ENCODE assay signal across 8 cellular contexts in the genomic region with DNA sequence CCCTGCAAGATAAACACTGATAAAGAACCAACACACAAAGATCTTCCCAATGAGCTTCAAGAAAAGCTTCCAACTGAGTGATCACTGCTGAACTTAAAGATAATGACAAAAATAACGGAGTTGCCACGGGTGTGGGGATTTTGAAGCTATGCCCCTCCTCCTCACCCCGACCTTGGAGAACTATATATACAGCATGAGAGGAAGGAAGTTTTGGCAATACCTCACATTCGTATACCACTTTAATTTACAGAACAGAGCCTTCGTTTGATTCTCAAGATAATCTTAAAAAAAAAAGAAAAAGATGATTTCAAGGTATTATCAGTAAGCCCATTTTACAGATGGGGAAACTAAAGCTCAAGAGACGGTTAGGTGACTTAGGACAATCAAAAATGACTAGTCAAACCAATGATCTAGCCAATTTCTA. TPM values are rescaled to one million over a fixed set of nuclear protein-coding genes. Genes with fewer than 3 reads are reported as not detected.
DNase-seq lines count a peak whose midpoint lies in the region; ATAC-seq and TF ChIP-seq lines count a peak whose summit lies in the region.

No MANE protein-coding gene starts in this region.

- H3K27ac ChIP-seq in testis, result peak overlapping the region; percentile 87 to 97

- peaks cover 22% of the 10 kb centered on the region for H3K4me1 ChIP-seq in testis

- no peaks in the 10 kb centered on the region for H3K9me3 Mint-ChIP-seq in stimulated activated naive CD8-positive, alpha-beta T cell treated with anti-CD3 and anti-CD28 coated beads, Interleukin-15, Interleukin-2, amounts not matched to agents 100 ng/mL and 50 ng/mL, for 24 hours
- H3K9me3 Mint-ChIP-seq in activated T-helper 2 cell treated with anti-CD3 and anti-CD28 coated beads, Interferon-gamma antibody, Interleukin-2, Interleukin-4, amounts not matched to agents 10 μg/mL and 5 μg/mL and 100 μg/mL, durations not matched to agents 14 hours and 24 hours and 36 hours, result no peaks in the 10 kb centered on the region

- H3K4me3 Mint-ChIP-seq in stimulated activated naive CD8-positive, alpha-beta T cell treated with anti-CD3 and anti-CD28 coated beads, Interleukin-15, Interleukin-2, amounts not matched to agents 100 ng/mL and 50 ng/mL, for 24 hours, result peak overlapping the region; percentile 97
- peak overlapping the region; percentile 98 for H3K4me3 Mint-ChIP-seq in activated T-helper 2 cell treated with anti-CD3 and anti-CD28 coated beads, Interferon-gamma antibody, Interleukin-2, Interleukin-4, amounts not matched to agents 10 μg/mL and 5 μg/mL and 100 μg/mL, durations not matched to agents 14 hours and 24 hours and 36 hours (ENCODE audit: low read depth)

- no peaks in the 10 kb centered on the region for H3K9me3 ChIP-seq in testis

- no peak for TF ChIP-seq CTCF in testis (IDR thresholded peaks at IDR 0.05)

- peak overlapping the region; percentile 79 to 89 for H3K4me3 ChIP-seq in testis

- 2 to 4% methylated on average over 6 of the region's 6 CpGs for WGBS in testis, 2 donors

- no peak for ATAC-seq in stimulated activated naive CD8-positive, alpha-beta T cell treated with anti-CD3 and anti-CD28 coated beads, Interleukin-15, Interleukin-2, amounts not matched to agents 100 U/mL and 50 U/mL, for 24 hours
- no peak for ATAC-seq in GM19467 (IDR thresholded peaks at IDR 0.05; ENCODE audit: unreplicated experiment)

- no peak for DNase-seq in stimulated activated naive CD8-positive, alpha-beta T cell treated with anti-CD3 and anti-CD28 coated beads, Interleukin-15, Interleukin-2, amounts not matched to agents 100 U/mL and 50 U/mL, for 24 hours
- no peak for DNase-seq in activated T-helper 2 cell treated with anti-CD3 and anti-CD28 coated beads, Interferon-gamma antibody, Interleukin-2, Interleukin-4, amounts not matched to agents 10 μg/mL and 5 μg/mL and 100 μg/mL, durations not matched to agents 14 hours and 24 hours and 36 hours (ENCODE audit: low spot score)
- peak; percentile 7 for DNase-seq in iPS-NIHi11 (ENCODE audit: low spot score)
- DNase-seq in testis, result no peak
- DNase-seq in GM03348 (ENCODE audit: low spot score), result no peak
- DNase-seq in hippocampal formation (lab: John Stamatoyannopoulos, UW), result no peak

- H3K27ac Mint-ChIP-seq in stimulated activated naive CD8-positive, alpha-beta T cell treated with anti-CD3 and anti-CD28 coated beads, Interleukin-15, Interleukin-2, amounts not matched to agents 100 ng/mL and 50 ng/mL, for 24 hours, result peak overlapping the region; percentile 95
- H3K27ac Mint-ChIP-seq in activated T-helper 2 cell treated with anti-CD3 and anti-CD28 coated beads, Interferon-gamma antibody, Interleukin-2, Interleukin-4, amounts not matched to agents 10 μg/mL and 5 μg/mL and 100 μg/mL, durations not matched to agents 14 hours and 24 hours and 36 hours, result peak overlapping the region; percentile 96

- H3K27me3 ChIP-seq in testis, result no peaks in the 10 kb centered on the region

- no peak for TF ChIP-seq POLR2A in testis (IDR thresholded peaks at IDR 0.05)

- peaks cover 24% of the 10 kb centered on the region for H3K36me3 Mint-ChIP-seq in stimulated activated naive CD8-positive, alpha-beta T cell treated with anti-CD3 and anti-CD28 coated beads, Interleukin-15, Interleukin-2, amounts not matched to agents 100 ng/mL and 50 ng/mL, for 24 hours (ENCODE audit: low read depth)
- H3K36me3 Mint-ChIP-seq in activated T-helper 2 cell treated with anti-CD3 and anti-CD28 coated beads, Interferon-gamma antibody, Interleukin-2, Interleukin-4, amounts not matched to agents 10 μg/mL and 5 μg/mL and 100 μg/mL, durations not matched to agents 14 hours and 24 hours and 36 hours (ENCODE audit: low read depth), result peaks cover 36% of the 10 kb centered on the region

- no peaks in the 10 kb centered on the region for H3K36me3 ChIP-seq in testis (ENCODE audit: low read depth, missing control alignments)

- H3K4me1 Mint-ChIP-seq in stimulated activated naive CD8-positive, alpha-beta T cell treated with anti-CD3 and anti-CD28 coated beads, Interleukin-15, Interleukin-2, amounts not matched to agents 100 ng/mL and 50 ng/mL, for 24 hours (ENCODE audit: low read depth), result peaks cover 55% of the 10 kb centered on the region
- H3K4me1 Mint-ChIP-seq in activated T-helper 2 cell treated with anti-CD3 and anti-CD28 coated beads, Interferon-gamma antibody, Interleukin-2, Interleukin-4, amounts not matched to agents 10 μg/mL and 5 μg/mL and 100 μg/mL, durations not matched to agents 14 hours and 24 hours and 36 hours (ENCODE audit: low read depth), result peaks cover 40% of the 10 kb centered on the region

- no peaks in the 10 kb centered on the region for H3K27me3 Mint-ChIP-seq in stimulated activated naive CD8-positive, alpha-beta T cell treated with anti-CD3 and anti-CD28 coated beads, Interleukin-15, Interleukin-2, amounts not matched to agents 100 ng/mL and 50 ng/mL, for 24 hours
- no peaks in the 10 kb centered on the region for H3K27me3 Mint-ChIP-seq in activated T-helper 2 cell treated with anti-CD3 and anti-CD28 coated beads, Interferon-gamma antibody, Interleukin-2, Interleukin-4, amounts not matched to agents 10 μg/mL and 5 μg/mL and 100 μg/mL, durations not matched to agents 14 hours and 24 hours and 36 hours (ENCODE audit: low read depth)

- intact Hi-C loops in activated T-helper 2 cell treated with anti-CD3 and anti-CD28 coated beads, Interferon-gamma antibody, Interleukin-2, Interleukin-4, amounts not matched to agents 10 μg/mL and 5 μg/mL and 100 μg/mL, durations not matched to agents 14 hours and 24 hours and 36 hours (cut with micrococcal nuclease), result loop anchor here (5.0 to 10.0 kb wide), 3 partner anchors 51 to 536 kb away; partner anchors contain the start of genes ERG28, TMED10 and TTLL5
- intact Hi-C loops in testis (cut with DNase I; ENCODE audit: low total_unique reads), result no loop called here

RNA-seq across cellular contexts. Expression of gene NEK9, which starts 0.7 kb away (rescaled TPM):
- 58.1 and 69.8 TPM in 2 replicates for total RNA-seq in activated T-helper 2 cell treated with anti-CD3 and anti-CD28 coated beads, Interferon-gamma antibody, Interleukin-2, Interleukin-4, amounts not matched to agents 10 μg/mL and 5 μg/mL and 100 μg/mL, durations not matched to agents 14 hours and 24 hours and 36 hours
- total RNA-seq in testis, result 100 to 1,000 TPM; 120 to 125 TPM
- polyA plus RNA-seq in testis (ENCODE audit: insufficient read depth, low read depth, low replicate concordance), result 86.6 TPM

RNA-seq across cellular contexts. Expression of gene TMED10, which starts 50.3 kb away (rescaled TPM):
- 231 and 248 TPM in 2 replicates for total RNA-seq in activated T-helper 2 cell treated with anti-CD3 and anti-CD28 coated beads, Interferon-gamma antibody, Interleukin-2, Interleukin-4, amounts not matched to agents 10 μg/mL and 5 μg/mL and 100 μg/mL, durations not matched to agents 14 hours and 24 hours and 36 hours
- 100 to 1,000 TPM; 255 to 334 TPM for total RNA-seq in testis
- polyA plus RNA-seq in testis (ENCODE audit: insufficient read depth, low read depth, low replicate concordance), result 417 TPM

RNA-seq across cellular contexts. Expression of gene ZC2HC1C, which starts 56.7 kb away (rescaled TPM):
- total RNA-seq in activated T-helper 2 cell treated with anti-CD3 and anti-CD28 coated beads, Interferon-gamma antibody, Interleukin-2, Interleukin-4, amounts not matched to agents 10 μg/mL and 5 μg/mL and 100 μg/mL, durations not matched to agents 14 hours and 24 hours and 36 hours, result 0.94 and 1.5 TPM in 2 replicates
- total RNA-seq in testis, result 10 to 100 TPM; 35.2 to 63.5 TPM
- 233 TPM for polyA plus RNA-seq in testis (ENCODE audit: insufficient read depth, low read depth, low replicate concordance)

Comparison
In these comparisons a context has a peak if more than half of its experiments do, and no peak if none do; other contexts are left out.
1. RNA of gene ZC2HC1C, which starts 56.7 kb away (total RNA-seq): 35.2 to 63.5 TPM in testis; 0.94 to 1.5 TPM in activated T-helper 2 cell treated with anti-CD3 and anti-CD28 coated beads, Interferon-gamma antibody, Interleukin-2, Interleukin-4, amounts not matched to agents 10 μg/mL and 5 μg/mL and 100 μg/mL, durations not matched to agents 14 hours and 24 hours and 36 hours; every median in the first group is over 10 times any median in the second.